Comparison of ENCODE assay signal across 1 cellular context in the genomic region with DNA sequence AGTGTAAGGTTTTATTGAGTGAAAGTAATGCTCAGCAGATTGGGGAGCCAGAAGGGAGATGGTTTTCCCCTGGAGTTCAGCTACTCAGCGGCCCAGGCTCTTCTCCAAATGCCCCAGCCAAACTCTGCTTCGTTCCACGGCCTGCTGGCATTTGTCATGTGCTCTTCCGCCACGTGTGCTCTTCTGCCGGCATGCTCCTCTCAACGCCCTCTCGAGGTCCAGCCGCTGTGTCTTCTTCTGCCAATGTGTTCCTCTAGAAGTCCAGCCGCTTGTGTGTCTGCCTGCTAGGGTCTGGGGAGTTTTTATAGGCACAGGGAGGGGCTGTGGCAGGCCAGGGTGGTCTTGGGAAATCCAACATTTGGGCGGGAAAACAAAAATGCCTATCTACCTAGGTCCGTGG.
TF ChIP-seq lines count a peak whose summit lies in the region.

No MANE protein-coding gene starts in this region.

TF ChIP-seq in GM23338, 12 proteins besides CTCF, POLR2A, EP300 and RAD21:
- TF ChIP-seq STAT1 (IDR thresholded peaks at IDR 0.05; ENCODE audit: unreplicated experiment): no peak
- TF ChIP-seq NANOG (IDR thresholded peaks at IDR 0.05; ENCODE audit: borderline replicate concordance): no peak
- no peak for TF ChIP-seq POLR2AphosphoS5 (IDR thresholded peaks at IDR 0.05; ENCODE audit: low read depth)
- TF ChIP-seq ZNF114 (CRISPR knock-in tag; IDR thresholded peaks at IDR 0.05): no peak
- TF ChIP-seq ZNF331 (CRISPR knock-in tag; IDR thresholded peaks at IDR 0.05; ENCODE audit: low read depth): no peak
- TF ChIP-seq EZH2 (IDR thresholded peaks at IDR 0.05; ENCODE audit: low read depth, unreplicated experiment): no peak
- TF ChIP-seq JUNB (IDR thresholded peaks at IDR 0.05; ENCODE audit: unreplicated experiment): no peak
- TF ChIP-seq, protein P1, sequence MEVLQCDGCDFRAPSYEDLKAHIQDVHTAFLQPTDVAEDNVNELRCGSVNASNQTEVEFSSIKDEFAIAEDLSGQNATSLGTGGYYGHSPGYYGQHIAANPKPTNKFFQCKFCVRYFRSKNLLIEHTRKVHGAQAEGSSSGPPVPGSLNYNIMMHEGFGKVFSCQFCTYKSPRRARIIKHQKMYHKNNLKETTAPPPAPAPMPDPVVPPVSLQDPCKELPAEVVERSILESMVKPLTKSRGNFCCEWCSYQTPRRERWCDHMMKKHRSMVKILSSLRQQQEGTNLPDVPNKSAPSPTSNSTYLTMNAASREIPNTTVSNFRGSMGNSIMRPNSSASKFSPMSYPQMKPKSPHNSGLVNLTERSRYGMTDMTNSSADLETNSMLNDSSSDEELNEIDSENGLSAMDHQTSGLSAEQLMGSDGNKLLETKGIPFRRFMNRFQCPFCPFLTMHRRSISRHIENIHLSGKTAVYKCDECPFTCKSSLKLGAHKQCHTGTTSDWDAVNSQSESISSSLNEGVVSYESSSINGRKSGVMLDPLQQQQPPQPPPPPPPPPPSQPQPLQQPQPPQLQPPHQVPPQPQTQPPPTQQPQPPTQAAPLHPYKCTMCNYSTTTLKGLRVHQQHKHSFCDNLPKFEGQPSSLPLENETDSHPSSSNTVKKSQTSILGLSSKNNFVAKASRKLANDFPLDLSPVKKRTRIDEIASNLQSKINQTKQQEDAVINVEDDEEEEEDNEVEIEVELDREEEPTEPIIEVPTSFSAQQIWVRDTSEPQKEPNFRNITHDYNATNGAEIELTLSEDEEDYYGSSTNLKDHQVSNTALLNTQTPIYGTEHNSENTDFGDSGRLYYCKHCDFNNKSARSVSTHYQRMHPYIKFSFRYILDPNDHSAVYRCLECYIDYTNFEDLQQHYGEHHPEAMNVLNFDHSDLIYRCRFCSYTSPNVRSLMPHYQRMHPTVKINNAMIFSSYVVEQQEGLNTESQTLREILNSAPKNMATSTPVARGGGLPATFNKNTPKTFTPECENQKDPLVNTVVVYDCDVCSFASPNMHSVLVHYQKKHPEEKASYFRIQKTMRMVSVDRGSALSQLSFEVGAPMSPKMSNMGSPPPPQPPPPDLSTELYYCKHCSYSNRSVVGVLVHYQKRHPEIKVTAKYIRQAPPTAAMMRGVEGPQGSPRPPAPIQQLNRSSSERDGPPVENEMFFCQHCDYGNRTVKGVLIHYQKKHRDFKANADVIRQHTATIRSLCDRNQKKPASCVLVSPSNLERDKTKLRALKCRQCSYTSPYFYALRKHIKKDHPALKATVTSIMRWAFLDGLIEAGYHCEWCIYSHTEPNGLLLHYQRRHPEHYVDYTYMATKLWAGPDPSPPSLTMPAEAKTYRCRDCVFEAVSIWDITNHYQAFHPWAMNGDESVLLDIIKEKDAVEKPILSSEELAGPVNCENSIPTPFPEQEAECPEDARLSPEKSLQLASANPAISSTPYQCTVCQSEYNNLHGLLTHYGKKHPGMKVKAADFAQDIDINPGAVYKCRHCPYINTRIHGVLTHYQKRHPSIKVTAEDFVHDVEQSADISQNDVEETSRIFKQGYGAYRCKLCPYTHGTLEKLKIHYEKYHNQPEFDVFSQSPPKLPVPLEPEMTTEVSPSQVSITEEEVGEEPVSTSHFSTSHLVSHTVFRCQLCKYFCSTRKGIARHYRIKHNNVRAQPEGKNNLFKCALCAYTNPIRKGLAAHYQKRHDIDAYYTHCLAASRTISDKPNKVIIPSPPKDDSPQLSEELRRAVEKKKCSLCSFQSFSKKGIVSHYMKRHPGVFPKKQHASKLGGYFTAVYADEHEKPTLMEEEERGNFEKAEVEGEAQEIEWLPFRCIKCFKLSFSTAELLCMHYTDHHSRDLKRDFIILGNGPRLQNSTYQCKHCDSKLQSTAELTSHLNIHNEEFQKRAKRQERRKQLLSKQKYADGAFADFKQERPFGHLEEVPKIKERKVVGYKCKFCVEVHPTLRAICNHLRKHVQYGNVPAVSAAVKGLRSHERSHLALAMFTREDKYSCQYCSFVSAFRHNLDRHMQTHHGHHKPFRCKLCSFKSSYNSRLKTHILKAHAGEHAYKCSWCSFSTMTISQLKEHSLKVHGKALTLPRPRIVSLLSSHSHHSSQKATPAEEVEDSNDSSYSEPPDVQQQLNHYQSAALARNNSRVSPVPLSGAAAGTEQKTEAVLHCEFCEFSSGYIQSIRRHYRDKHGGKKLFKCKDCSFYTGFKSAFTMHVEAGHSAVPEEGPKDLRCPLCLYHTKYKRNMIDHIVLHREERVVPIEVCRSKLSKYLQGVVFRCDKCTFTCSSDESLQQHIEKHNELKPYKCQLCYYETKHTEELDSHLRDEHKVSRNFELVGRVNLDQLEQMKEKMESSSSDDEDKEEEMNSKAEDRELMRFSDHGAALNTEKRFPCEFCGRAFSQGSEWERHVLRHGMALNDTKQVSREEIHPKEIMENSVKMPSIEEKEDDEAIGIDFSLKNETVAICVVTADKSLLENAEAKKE (CRISPR knock-in tag; IDR thresholded peaks at IDR 0.05): no peak
- TF ChIP-seq, protein P2, sequence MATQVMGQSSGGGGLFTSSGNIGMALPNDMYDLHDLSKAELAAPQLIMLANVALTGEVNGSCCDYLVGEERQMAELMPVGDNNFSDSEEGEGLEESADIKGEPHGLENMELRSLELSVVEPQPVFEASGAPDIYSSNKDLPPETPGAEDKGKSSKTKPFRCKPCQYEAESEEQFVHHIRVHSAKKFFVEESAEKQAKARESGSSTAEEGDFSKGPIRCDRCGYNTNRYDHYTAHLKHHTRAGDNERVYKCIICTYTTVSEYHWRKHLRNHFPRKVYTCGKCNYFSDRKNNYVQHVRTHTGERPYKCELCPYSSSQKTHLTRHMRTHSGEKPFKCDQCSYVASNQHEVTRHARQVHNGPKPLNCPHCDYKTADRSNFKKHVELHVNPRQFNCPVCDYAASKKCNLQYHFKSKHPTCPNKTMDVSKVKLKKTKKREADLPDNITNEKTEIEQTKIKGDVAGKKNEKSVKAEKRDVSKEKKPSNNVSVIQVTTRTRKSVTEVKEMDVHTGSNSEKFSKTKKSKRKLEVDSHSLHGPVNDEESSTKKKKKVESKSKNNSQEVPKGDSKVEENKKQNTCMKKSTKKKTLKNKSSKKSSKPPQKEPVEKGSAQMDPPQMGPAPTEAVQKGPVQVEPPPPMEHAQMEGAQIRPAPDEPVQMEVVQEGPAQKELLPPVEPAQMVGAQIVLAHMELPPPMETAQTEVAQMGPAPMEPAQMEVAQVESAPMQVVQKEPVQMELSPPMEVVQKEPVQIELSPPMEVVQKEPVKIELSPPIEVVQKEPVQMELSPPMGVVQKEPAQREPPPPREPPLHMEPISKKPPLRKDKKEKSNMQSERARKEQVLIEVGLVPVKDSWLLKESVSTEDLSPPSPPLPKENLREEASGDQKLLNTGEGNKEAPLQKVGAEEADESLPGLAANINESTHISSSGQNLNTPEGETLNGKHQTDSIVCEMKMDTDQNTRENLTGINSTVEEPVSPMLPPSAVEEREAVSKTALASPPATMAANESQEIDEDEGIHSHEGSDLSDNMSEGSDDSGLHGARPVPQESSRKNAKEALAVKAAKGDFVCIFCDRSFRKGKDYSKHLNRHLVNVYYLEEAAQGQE (IDR thresholded peaks at IDR 0.05; ENCODE audit: unreplicated experiment): no peak
- TF ChIP-seq, protein P3, sequence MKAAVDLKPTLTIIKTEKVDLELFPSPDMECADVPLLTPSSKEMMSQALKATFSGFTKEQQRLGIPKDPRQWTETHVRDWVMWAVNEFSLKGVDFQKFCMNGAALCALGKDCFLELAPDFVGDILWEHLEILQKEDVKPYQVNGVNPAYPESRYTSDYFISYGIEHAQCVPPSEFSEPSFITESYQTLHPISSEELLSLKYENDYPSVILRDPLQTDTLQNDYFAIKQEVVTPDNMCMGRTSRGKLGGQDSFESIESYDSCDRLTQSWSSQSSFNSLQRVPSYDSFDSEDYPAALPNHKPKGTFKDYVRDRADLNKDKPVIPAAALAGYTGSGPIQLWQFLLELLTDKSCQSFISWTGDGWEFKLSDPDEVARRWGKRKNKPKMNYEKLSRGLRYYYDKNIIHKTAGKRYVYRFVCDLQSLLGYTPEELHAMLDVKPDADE (IDR thresholded peaks at IDR 0.05): no peak
- TF ChIP-seq CREB1 (CRISPR knock-in tag; IDR thresholded peaks at IDR 0.05; ENCODE audit: low read depth): no peak
- no peak for TF ChIP-seq EZH2phosphoT487 (IDR thresholded peaks at IDR 0.05; ENCODE audit: unreplicated experiment)
